ENCODE assay signal across 8 cellular contexts in genomic region chrX:119692241-119693031, GRCh38. TPM values are rescaled to one million over a fixed set of nuclear protein-coding genes. Genes with fewer than 3 reads are reported as not detected.
DNase-seq lines count a peak whose midpoint lies in the region; ATAC-seq and TF ChIP-seq lines count a peak whose summit lies in the region.

No MANE protein-coding gene starts in this region.

- H3K27me3 ChIP-seq in right cardiac atrium (ENCODE audit: control insufficient read depth, insufficient read depth) (no peaks in the 10 kb centered on the region), gastrocnemius medialis (no peaks in the 10 kb centered on the region)

- ATAC-seq in HG03159 (IDR thresholded peaks at IDR 0.05; ENCODE audit: unreplicated experiment), result peak; percentile 35
- peak; percentile 71 to 74 for ATAC-seq in right cardiac atrium
- ATAC-seq in gastrocnemius medialis, result peak; percentile 22 to 26
- ATAC-seq in GM18868 (IDR thresholded peaks at IDR 0.05; ENCODE audit: unreplicated experiment), result no peak

- DNase-seq in GM12865 (ENCODE audit: low read depth) (peak; percentile 64), SK-N-DZ (ENCODE audit: low spot score) (peak; percentile 28), right cardiac atrium (peak; percentile 58 to 72 (median 70)), gastrocnemius medialis (no peak), NCI-H2196 treated with DMSO at 0.1 percent for 48 hours (lab: John Stamatoyannopoulos, UW; ENCODE audit: unreplicated experiment) (no peak)
- DNase-seq in activated naive CD8-positive, alpha-beta T cell treated with anti-CD3 and anti-CD28 coated beads, Interleukin-2, amount 50 U/mL, for 16 hours (ENCODE audit: low read depth, low spot score), result peak; percentile 27

- H3K9me3 ChIP-seq in right cardiac atrium (ENCODE audit: control insufficient read depth, low read length) (no peaks in the 10 kb centered on the region), gastrocnemius medialis (no peaks in the 10 kb centered on the region)

- WGBS in right cardiac atrium, result under 1% methylated on average over 65 of the region's 66 CpGs

- H3K27ac ChIP-seq in right cardiac atrium (ENCODE audit: low read length) (peak overlapping the region; percentile 1), gastrocnemius medialis (peak overlapping the region; percentile 50 to 62 (median 56))

- in situ Hi-C loops in gastrocnemius medialis (cut with MboI; ENCODE audit: low sequenced_read_pairs in 4 of 4), result no loop called here

- TF ChIP-seq CTCF in GM12865 (IDR thresholded peaks at IDR 0.05; ENCODE audit: insufficient read depth, low read depth, low read length, missing control alignments) (no peak), gastrocnemius medialis (IDR thresholded peaks at IDR 0.05 in 4 of 5, conservative IDR thresholded peaks at IDR 0.05 in 1 of 5) (no peak)

- H3K4me3 ChIP-seq in GM12865 (ENCODE audit: low read depth, low read length), result peak overlapping the region; percentile 82
- H3K4me3 ChIP-seq in right cardiac atrium (ENCODE audit: low read length), result peak overlapping the region; percentile 60
- peak overlapping the region; percentile 59 to 74 (median 65) for H3K4me3 ChIP-seq in gastrocnemius medialis

- H3K36me3 ChIP-seq in gastrocnemius medialis, result no peaks in the 10 kb centered on the region

- no peak for TF ChIP-seq POLR2A in gastrocnemius medialis (IDR thresholded peaks at IDR 0.05)

- no peaks in the 10 kb centered on the region for H3K4me1 ChIP-seq in right cardiac atrium (ENCODE audit: control insufficient read depth, insufficient read depth, low read length)
- no peaks in the 10 kb centered on the region for H3K4me1 ChIP-seq in gastrocnemius medialis

- intact Hi-C loops in right cardiac atrium (cut with DNase I), result loop anchor here in 1 of 4 donors (10.0 kb wide), 1 partner anchor 178 kb away; no protein-coding TSS in a partner anchor
- intact Hi-C loops in gastrocnemius medialis (cut with DNase I; ENCODE audit: low total_unique reads), result loop anchor here (5.0 kb wide), 1 partner anchor 75 kb away; no protein-coding TSS in a partner anchor

RNA-seq across cellular contexts. Expression of gene SEPTIN6, which starts 0.5 kb away (rescaled TPM):
- polyA plus RNA-seq in SK-N-DZ (2014; cell fraction: cytosol; rRNA removed), result 59.9 and 65.6 TPM in 2 replicates
- 36.4 and 37.4 TPM in 2 replicates for polyA plus RNA-seq in SK-N-DZ (2014; cell fraction: nucleus; rRNA removed)
- total RNA-seq in right cardiac atrium (10 to 100 TPM; 13.9 to 30.4 (median 16.8) TPM), gastrocnemius medialis (10 to 100 TPM in 1 of 4 donors, 1 to 10 TPM in 3; 1.2 to 11.1 (median 3.5) TPM)
- 5.7 TPM for polyA plus RNA-seq in right cardiac atrium

Comparison
In these comparisons a context has a peak if more than half of its experiments do, and no peak if none do; other contexts are left out.
1. DNase-seq: peak in GM12865 (single experiment), SK-N-DZ (single experiment), activated naive CD8-positive, alpha-beta T cell treated with anti-CD3 and anti-CD28 coated beads, Interleukin-2, amount 50 U/mL, for 16 hours (single experiment) and right cardiac atrium (3 of 3); none in gastrocnemius medialis (0 of 2) and NCI-H2196 treated with DMSO at 0.1 percent for 48 hours (single experiment).
2. Peak in every context shown above with its lines, with median percentiles within 50 percentile points of each other: H3K4me3 ChIP-seq.